In the genomic region with DNA sequence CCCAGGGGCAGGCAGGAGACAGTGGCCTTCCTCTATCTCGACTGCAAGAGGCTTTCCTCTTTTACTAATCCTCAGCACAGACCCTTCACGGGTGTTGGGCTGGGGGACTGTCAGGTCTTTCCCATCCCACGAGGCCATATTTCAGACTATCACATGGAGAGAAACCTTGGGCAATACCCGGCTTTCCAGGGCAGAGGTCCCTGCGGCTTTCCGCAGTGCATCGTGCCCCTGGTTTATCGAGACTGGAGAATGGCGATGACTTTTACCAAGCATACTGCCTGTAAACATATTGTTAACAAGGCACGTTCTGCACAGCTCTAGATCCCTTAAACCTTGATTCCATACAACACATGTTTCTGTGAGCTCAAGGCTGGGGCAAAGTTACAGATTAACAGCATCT, we compare ENCODE assay signal across 5 cellular contexts. TPM values are rescaled to one million over a fixed set of nuclear protein-coding genes. Genes with fewer than 3 reads are reported as not detected.
DNase-seq lines count a peak whose midpoint lies in the region; ATAC-seq and TF ChIP-seq lines count a peak whose summit lies in the region.
"Not testable (repeated sequence)": the region's sequence is repeated elsewhere in the genome, so short reads cannot be mapped to it uniquely, and the experiment has no call there.
"Had no signal": no experiment of that assay in that cellular context is flagged by ENCODE, and none has a peak within 500 bp of the region (broad histone marks: within the 10 kb centered on the region; RNA-seq: fewer than 3 reads in every experiment).

No MANE protein-coding gene starts in this region.

- ATAC-seq in T-helper 17 cell = not testable (repeated sequence)

- not testable (repeated sequence) for H3K27ac Mint-ChIP-seq in T-helper 17 cell; activated naive CD4-positive, alpha-beta T cell treated with anti-CD3 and anti-CD28 coated beads, Interleukin-2, amount 50 U/mL, for 24 hours; mesothelial cell of epicardium

- H3K9me3 Mint-ChIP-seq in activated naive CD4-positive, alpha-beta T cell treated with anti-CD3 and anti-CD28 coated beads, Interleukin-2, amount 50 U/mL, for 24 hours; mesothelial cell of epicardium: not testable (repeated sequence)

- H3K4me1 Mint-ChIP-seq in T-helper 17 cell (peaks cover 18% of the 10 kb centered on the region), mesothelial cell of epicardium (peaks cover 19% of the 10 kb centered on the region)
- H3K4me1 Mint-ChIP-seq in activated naive CD4-positive, alpha-beta T cell treated with anti-CD3 and anti-CD28 coated beads, Interleukin-2, amount 50 U/mL, for 24 hours = peaks cover 20% of the 10 kb centered on the region

- H3K4me3 Mint-ChIP-seq in T-helper 17 cell (peak overlapping the region; percentile 19), mesothelial cell of epicardium (peak overlapping the region; percentile 96)
- peak overlapping the region; percentile 49 for H3K4me3 Mint-ChIP-seq in activated naive CD4-positive, alpha-beta T cell treated with anti-CD3 and anti-CD28 coated beads, Interleukin-2, amount 50 U/mL, for 24 hours

- not testable (repeated sequence) for H3K4me2 ChIP-seq in BLaER1

- DNase-seq in T-helper 17 cell; mesothelial cell of epicardium (ENCODE audit: low spot score in 2 of 2, unreplicated experiment in 2 of 2): not testable (repeated sequence)

- H3K9ac ChIP-seq in BLaER1 = peak overlapping the region; percentile 41; the same call in 1 of the 2 replicates

- H3K36me3 ChIP-seq in BLaER1 = peaks cover 59% of the 10 kb centered on the region

- not testable (repeated sequence) for H3K27me3 Mint-ChIP-seq in T-helper 17 cell; activated naive CD4-positive, alpha-beta T cell treated with anti-CD3 and anti-CD28 coated beads, Interleukin-2, amount 50 U/mL, for 24 hours; mesothelial cell of epicardium (ENCODE audit: low read depth)

- H3K9me3 ChIP-seq in BLaER1; T-helper 17 cell (ENCODE audit: control insufficient read depth, low read length, poor library complexity, severe bottlenecking): not testable (repeated sequence)

- H3K36me3 Mint-ChIP-seq in T-helper 17 cell (ENCODE audit: low read depth); activated naive CD4-positive, alpha-beta T cell treated with anti-CD3 and anti-CD28 coated beads, Interleukin-2, amount 50 U/mL, for 24 hours; mesothelial cell of epicardium: not testable (repeated sequence)

- H3K4me1 ChIP-seq in BLaER1 = peaks cover 43% of the 10 kb centered on the region

- not testable (repeated sequence) for TF ChIP-seq CTCF in mesothelial cell of epicardium (IDR thresholded peaks at IDR 0.05; ENCODE audit: unreplicated experiment)

- not testable (repeated sequence) for H3K27me3 ChIP-seq in BLaER1

- H3K4me3 ChIP-seq in BLaER1 = not testable (repeated sequence)

- H4K20me1 ChIP-seq in BLaER1 = not testable (repeated sequence)

- H3K27ac ChIP-seq in BLaER1 = not testable (repeated sequence)

RNA-seq across cellular contexts. Expression of a gene that starts 2.1 kb away (rescaled TPM):
- 10 to 100 TPM; 30.7 to 35.0 TPM for total RNA-seq in T-helper 17 cell
- 38.7 to 45.2 TPM (median 42.2 TPM) in 3 replicates for total RNA-seq in mesothelial cell of epicardium

RNA-seq across cellular contexts. Expression of a gene that starts 7.0 kb away (rescaled TPM):
- 10 to 100 TPM; 51.0 to 67.4 TPM for total RNA-seq in T-helper 17 cell
- total RNA-seq in mesothelial cell of epicardium = 29.9 to 34.1 TPM (median 32.1 TPM) in 3 replicates

RNA-seq across cellular contexts. Expression of a gene that starts 33.3 kb away (rescaled TPM):
- 10 to 100 TPM; 17.3 to 21.0 TPM for total RNA-seq in T-helper 17 cell
- total RNA-seq in mesothelial cell of epicardium = 16.1 to 17.2 TPM (median 17.0 TPM) in 3 replicates

RNA-seq across cellular contexts. Expression of a gene that starts 36.3 kb away (rescaled TPM):
- total RNA-seq in T-helper 17 cell = not detected
- total RNA-seq in mesothelial cell of epicardium = 1.6 TPM in 1 of 3 replicates, not detected in the others
- total RNA-seq: cardiac septum had no signal

RNA-seq across cellular contexts. Expression of a gene that starts 47.6 kb away (rescaled TPM):
- total RNA-seq in T-helper 17 cell (10 to 100 TPM; 44.0 to 53.2 TPM), mesothelial cell of epicardium (45.3 to 47.2 TPM (median 46.1 TPM) in 3 replicates)

Comparison
In these comparisons a context has a peak if more than half of its experiments do, and no peak if none do; other contexts are left out.
1. H3K4me3 Mint-ChIP-seq: peak in every context shown above with its lines; median percentile 96 in mesothelial cell of epicardium; 49 in activated naive CD4-positive, alpha-beta T cell treated with anti-CD3 and anti-CD28 coated beads, Interleukin-2, amount 50 U/mL, for 24 hours; 19 in T-helper 17 cell.